ENCODE assay signal across 8 cellular contexts in genomic region chr11:106076923-106077608, GRCh38. TPM values are rescaled to one million over a fixed set of nuclear protein-coding genes. Genes with fewer than 3 reads are reported as not detected.
A peak's percentile ranks its signal among the peaks of the same experiment; 100 is the strongest.
DNase-seq lines count a peak whose midpoint lies in the region; ATAC-seq and TF ChIP-seq lines count a peak whose summit lies in the region.

Gene KBTBD3, minus strand, starts transcription at chr11:106077347. Its CDS starts 18,250 bp downstream, at chr11:106059097.

- H3K9me3 Mint-ChIP-seq in activated naive CD8-positive, alpha-beta T cell treated with anti-CD3 and anti-CD28 coated beads, Interleukin-2, amount 50 U/mL, for 24 hours = no peaks in the 10 kb centered on the region

- H3F3A ChIP-seq in SU-DHL-6 (ENCODE audit: insufficient read depth) = no peaks in the 10 kb centered on the region

- peaks cover 20% of the 10 kb centered on the region; the same call in 1 of the 2 replicates for H3K36me3 ChIP-seq in SU-DHL-6 (ENCODE audit: low read length)
- H3K36me3 ChIP-seq in ovary = no peaks in the 10 kb centered on the region
- H3K36me3 ChIP-seq in thyroid gland = peaks cover 0 to 10% of the 10 kb centered on the region in 2 donors

- no peak for TF ChIP-seq EP300 in ovary (IDR thresholded peaks at IDR 0.05)

- no peaks in the 10 kb centered on the region; the same call in 1 of the 2 replicates for H4K20me1 ChIP-seq in SU-DHL-6 (ENCODE audit: low read depth, low read length)

- H3K9me3 ChIP-seq in SU-DHL-6 (ENCODE audit: insufficient read depth, low read length) (no peaks in the 10 kb centered on the region), ovary (no peaks in the 10 kb centered on the region), thyroid gland (no peaks in the 10 kb centered on the region)

- peak within 1 kb of the TSS; percentile 99 for H3K9ac ChIP-seq in SU-DHL-6 (ENCODE audit: low read length)

- H3K4me1 Mint-ChIP-seq in activated naive CD8-positive, alpha-beta T cell treated with anti-CD3 and anti-CD28 coated beads, Interleukin-2, amount 50 U/mL, for 24 hours = peaks cover 44% of the 10 kb centered on the region

- H3K36me3 Mint-ChIP-seq in activated naive CD8-positive, alpha-beta T cell treated with anti-CD3 and anti-CD28 coated beads, Interleukin-2, amount 50 U/mL, for 24 hours (ENCODE audit: low read depth) = peaks cover 22% of the 10 kb centered on the region

- no peaks in the 10 kb centered on the region for H3K27me3 Mint-ChIP-seq in activated naive CD8-positive, alpha-beta T cell treated with anti-CD3 and anti-CD28 coated beads, Interleukin-2, amount 50 U/mL, for 24 hours

- peak; percentile 97 for ATAC-seq in HG02798 (IDR thresholded peaks at IDR 0.05; ENCODE audit: poor library complexity, unreplicated experiment)
- ATAC-seq in activated naive CD8-positive, alpha-beta T cell treated with anti-CD3 and anti-CD28 coated beads, Interleukin-2, amount 50 U/mL, for 24 hours = peak; percentile 98
- ATAC-seq in Right ventricle myocardium superior (ENCODE audit: poor library complexity) = peak; percentile 97

- peak; percentile 90 for TF ChIP-seq POLR2A in ovary (IDR thresholded peaks at IDR 0.05)
- TF ChIP-seq POLR2A in thyroid gland (IDR thresholded peaks at IDR 0.05) = peak; percentile 63 to 95

- intact Hi-C loops in Right ventricle myocardium superior (cut with DNase I) = loop anchor here (2.0 kb wide), 1 partner anchor 52 kb away; no protein-coding TSS in a partner anchor
- intact Hi-C loops in ovary (cut with DNase I) = loop anchor here in 2 of 4 donors (5.0 kb wide), 1 partner anchor 55 kb away; the partner anchor contains the start of gene MSANTD4 (in 2 of the 2)
- intact Hi-C loops in thyroid gland (cut with DNase I) = loop anchor here (10.0 kb wide), 1 partner anchor 52 kb away; the partner anchor contains the start of gene MSANTD4

- peak within 1 kb of the TSS; percentile 94 for H3K4me3 Mint-ChIP-seq in activated naive CD8-positive, alpha-beta T cell treated with anti-CD3 and anti-CD28 coated beads, Interleukin-2, amount 50 U/mL, for 24 hours

- peak within 1 kb of the TSS; percentile 95 for H2AFZ ChIP-seq in SU-DHL-6 (ENCODE audit: low read depth, low read length, severe bottlenecking)

- peak within 1 kb of the TSS; percentile 96 for H3K27ac Mint-ChIP-seq in activated naive CD8-positive, alpha-beta T cell treated with anti-CD3 and anti-CD28 coated beads, Interleukin-2, amount 50 U/mL, for 24 hours

- H3K27me3 ChIP-seq in SU-DHL-6 (ENCODE audit: low read length) (no peaks in the 10 kb centered on the region), ovary (no peaks in the 10 kb centered on the region), thyroid gland (no peaks in the 10 kb centered on the region)

- 0 to 1% (median 0%) methylated on average over 37 of the region's 37 CpGs for WGBS in ovary, 3 donors
- 0% methylated on average over 10 to 24 of the region's 37 CpGs for WGBS in thyroid gland, 2 donors

- H3K9me2 ChIP-seq in SU-DHL-6 (replicated peaks; ENCODE audit: insufficient read depth, low read length) = no peaks in the 10 kb centered on the region

- H3K4me2 ChIP-seq in SU-DHL-6 (ENCODE audit: low read depth, low read length, poor library complexity, severe bottlenecking) = peak within 1 kb of the TSS; percentile 99

- peaks cover 43% of the 10 kb centered on the region for H3K79me2 ChIP-seq in SU-DHL-6 (ENCODE audit: insufficient read depth, low read length)

- H3K4me3 ChIP-seq in SU-DHL-6 (ENCODE audit: insufficient read depth, low read length, poor library complexity, severe bottlenecking) (peak within 1 kb of the TSS; percentile 99), ovary (peak within 1 kb of the TSS; percentile 69), thyroid gland (replicated peaks in 1 of 3) (peak within 1 kb of the TSS; percentile 75 to 94 (median 84))

- H3K4me1 ChIP-seq in ovary (ENCODE audit: insufficient read depth) (peaks cover 1% of the 10 kb centered on the region), thyroid gland (peaks cover 8 to 11% of the 10 kb centered on the region in 2 donors)

- TF ChIP-seq CTCF in GM12873 (IDR thresholded peaks at IDR 0.05; ENCODE audit: insufficient read depth, low read depth, low read length, missing control alignments) (peak; percentile 71), SU-DHL-6 (IDR thresholded peaks at IDR 0.05; ENCODE audit: insufficient read depth, low read length, poor library complexity, severe bottlenecking) (peak; percentile 38), ovary (IDR thresholded peaks at IDR 0.05) (peak in 2 of 3 donors; percentile 36 to 52), thyroid gland (IDR thresholded peaks at IDR 0.05) (peak in 4 of 6 experiments; percentile 32 to 61 (median 44))

- DNase-seq in NCI-H1417 (lab: John Stamatoyannopoulos, UW) (peak; percentile 99 to 100 (median 99)), Right ventricle myocardium superior (peak; percentile 99), ovary (peak; percentile 98 to 99 (median 99)), thyroid gland (peak; percentile 99)
- peak; percentile 95 for DNase-seq in activated naive CD8-positive, alpha-beta T cell treated with anti-CD3 and anti-CD28 coated beads, Interleukin-2, amount 50 U/mL, for 24 hours

- H3K27ac ChIP-seq in SU-DHL-6 (ENCODE audit: low read depth, low read length) = peak within 1 kb of the TSS; percentile 75
- H3K27ac ChIP-seq in ovary = peak within 1 kb of the TSS; percentile 88 to 94
- peak within 1 kb of the TSS; percentile 94 to 97 (median 96) for H3K27ac ChIP-seq in thyroid gland

RNA-seq across cellular contexts. Expression of gene KBTBD3, which starts in this region (rescaled TPM):
- 7.6 TPM for total RNA-seq in Right ventricle myocardium superior
- total RNA-seq in ovary = 10 to 100 TPM in 1 of 7 donors, 1 to 10 TPM in 6; 5.1 to 11.9 (median 8.3) TPM
- 1 to 10 TPM; 4.2 to 4.4 TPM for polyA plus RNA-seq in ovary
- 10 to 100 TPM; 12.1 to 16.6 (median 13.8) TPM for total RNA-seq in thyroid gland

Comparison
In these comparisons a context has a peak if more than half of its experiments do, and no peak if none do; other contexts are left out.
1. Peak in every context shown above with its lines: DNase-seq, ATAC-seq, H3K4me3 ChIP-seq and H3K27ac ChIP-seq.